Comparison of ENCODE assay signal across 20 cellular contexts in genomic region chr11:126839496-126839895, GRCh38.
A peak's percentile ranks its signal among the peaks of the same experiment; 100 is the strongest.
DNase-seq lines count a peak whose midpoint lies in the region; ATAC-seq, FAIRE-seq and TF ChIP-seq lines count a peak whose summit lies in the region.
"Had no signal": no experiment of that assay in that cellular context is flagged by ENCODE, and none has a peak within 500 bp of the region (broad histone marks: within the 10 kb centered on the region; RNA-seq: fewer than 3 reads in every experiment).

No MANE protein-coding gene starts in this region.

- DNase-seq in A673 (ENCODE audit: low spot score) (peak; percentile 25), NCI-H2227 treated with DMSO at 0.1 percent for 48 hours (lab: John Stamatoyannopoulos, UW) (peak; percentile 27), astrocyte (ENCODE audit: low read depth) (peak; percentile 20), midbrain (lab: John Stamatoyannopoulos, UW) (peak; percentile 58), NCI-H82 (lab: John Stamatoyannopoulos, UW) (no peak)
- DNase-seq in activated CD4-positive, CD25-positive, alpha-beta regulatory T cell (lab: John Stamatoyannopoulos, UW), result no peak
- DNase-seq: ACHN; activated CD4-positive, alpha-beta T cell treated with anti-CD3 and anti-CD28 coated beads, Interleukin-2, amount 10 ng/mL, durations not matched to agents 24 days and 14 days; brain microvascular endothelial cell; glutamatergic neuron; KG1; left lung; NCI-H187 treated with DMSO at 0.1 percent for 48 hours; NCI-H446 had no signal

- peaks cover 40% of the 10 kb centered on the region for H3K27me3 ChIP-seq in A673 (replicated peaks; ENCODE audit: insufficient read depth, low read depth, low read length, poor library complexity)
- no peaks in the 10 kb centered on the region for H3K27me3 ChIP-seq in astrocyte (ENCODE audit: insufficient read depth, low read length)
- H3K27me3 ChIP-seq: brain microvascular endothelial cell, left lung, neutrophil had no signal

- no peaks in the 10 kb centered on the region for H3K9me3 Mint-ChIP-seq in astrocyte (ENCODE audit: unreplicated experiment)
- H3K9me3 Mint-ChIP-seq: activated CD4-positive, alpha-beta T cell treated with anti-CD3 and anti-CD28 coated beads, Interleukin-2, amount 10 ng/mL, durations not matched to agents 24 days and 14 days; activated T-helper 17 cell treated with anti-CD3 and anti-CD28 coated beads, Interleukin-2, amount 50 U/mL, for 72 hours had no signal

- intact Hi-C loops in A673 (cut with micrococcal nuclease; ENCODE audit: unreplicated experiment), result no loop called here

- POLR2A ChIA-PET in A673 (lab: Charles Lee; ENCODE audit: low non-redundant PET), result no interaction called here

- CTCF ChIA-PET in A673 (lab: Charles Lee), result no interaction called here

- H3K9me3 ChIP-seq in A673 (ENCODE audit: low read depth, low read length, poor library complexity, severe bottlenecking), result no peaks in the 10 kb centered on the region
- no peaks in the 10 kb centered on the region for H3K9me3 ChIP-seq in astrocyte (ENCODE audit: insufficient read depth, low read depth, low read length)
- H3K9me3 ChIP-seq: left lung, neutrophil had no signal

- H3K27me3 Mint-ChIP-seq in astrocyte (ENCODE audit: low read depth, unreplicated experiment), result no peaks in the 10 kb centered on the region
- H3K27me3 Mint-ChIP-seq: activated CD4-positive, alpha-beta T cell treated with anti-CD3 and anti-CD28 coated beads, Interleukin-2, amount 10 ng/mL, durations not matched to agents 24 days and 14 days had no signal

- ATAC-seq in HG02970 (IDR thresholded peaks at IDR 0.05; ENCODE audit: low FRiP score, unreplicated experiment), result no peak
- ATAC-seq in HG03159 (IDR thresholded peaks at IDR 0.05; ENCODE audit: unreplicated experiment), result no peak
- ATAC-seq: activated T-helper 17 cell treated with anti-CD3 and anti-CD28 coated beads, Interleukin-2, amount 50 U/mL, for 72 hours had no signal

- H3K36me3 Mint-ChIP-seq in astrocyte (ENCODE audit: low read depth, unreplicated experiment), result peaks cover 3% of the 10 kb centered on the region

- no peak overlapping the region for H3K9ac ChIP-seq in astrocyte (ENCODE audit: low read length)

- FAIRE-seq in astrocyte (lab: Jason Lieb, UNC), result no peak
- FAIRE-seq: TTC549 had no signal

- no peak overlapping the region for H3K4me3 Mint-ChIP-seq in astrocyte (ENCODE audit: unreplicated experiment)
- H3K4me3 Mint-ChIP-seq: activated CD4-positive, alpha-beta T cell treated with anti-CD3 and anti-CD28 coated beads, Interleukin-2, amount 10 ng/mL, durations not matched to agents 24 days and 14 days; activated T-helper 17 cell treated with anti-CD3 and anti-CD28 coated beads, Interleukin-2, amount 50 U/mL, for 72 hours had no signal

- no peak for TF ChIP-seq CTCF in A673 (conservative IDR thresholded peaks at IDR 0.05; ENCODE audit: low read depth, low read length)
- TF ChIP-seq CTCF in astrocyte (IDR thresholded peaks at IDR 0.05; ENCODE audit: insufficient read depth, low read depth, low read length), result no peak

- no peak overlapping the region for H3K27ac ChIP-seq in A673 (ENCODE audit: low read depth, low read length, poor library complexity, severe bottlenecking)
- no peak overlapping the region for H3K27ac ChIP-seq in astrocyte (ENCODE audit: low read depth, low read length)
- H3K27ac ChIP-seq: brain microvascular endothelial cell, left lung, neutrophil, RWPE1 had no signal

- H3K36me3 ChIP-seq in A673 (ENCODE audit: insufficient read depth, low read length, poor library complexity, severe bottlenecking) (no peaks in the 10 kb centered on the region), astrocyte (ENCODE audit: insufficient read depth, low read length) (no peaks in the 10 kb centered on the region)
- H3K36me3 ChIP-seq: brain microvascular endothelial cell, left lung, neutrophil had no signal

- H3K4me1 Mint-ChIP-seq in astrocyte (ENCODE audit: low read depth, unreplicated experiment), result peaks cover 36% of the 10 kb centered on the region
- H3K4me1 Mint-ChIP-seq: activated CD4-positive, alpha-beta T cell treated with anti-CD3 and anti-CD28 coated beads, Interleukin-2, amount 10 ng/mL, durations not matched to agents 24 days and 14 days; activated T-helper 17 cell treated with anti-CD3 and anti-CD28 coated beads, Interleukin-2, amount 50 U/mL, for 72 hours had no signal

- H2AFZ ChIP-seq in astrocyte (ENCODE audit: low read depth, low read length), result no peak overlapping the region

- no peaks in the 10 kb centered on the region for H3K4me1 ChIP-seq in A673 (ENCODE audit: insufficient read depth, low read length, poor library complexity, severe bottlenecking)
- peaks cover 8% of the 10 kb centered on the region for H3K4me1 ChIP-seq in astrocyte (ENCODE audit: insufficient read depth, low read length)

- no peak overlapping the region for H3K4me2 ChIP-seq in astrocyte (ENCODE audit: low read length)

- no peaks in the 10 kb centered on the region for H4K20me1 ChIP-seq in astrocyte (ENCODE audit: insufficient read depth, low read length)

- BruUV-seq in A673 (replicated peaks; lab: Mats Ljungman, UMichigan), result no TSS peak

- H3K79me2 ChIP-seq in astrocyte (ENCODE audit: insufficient read depth, low read length), result no peaks in the 10 kb centered on the region

- H3K27ac Mint-ChIP-seq in astrocyte (ENCODE audit: unreplicated experiment), result no peak overlapping the region
- H3K27ac Mint-ChIP-seq: activated CD4-positive, alpha-beta T cell treated with anti-CD3 and anti-CD28 coated beads, Interleukin-2, amount 10 ng/mL, durations not matched to agents 24 days and 14 days; activated T-helper 17 cell treated with anti-CD3 and anti-CD28 coated beads, Interleukin-2, amount 50 U/mL, for 72 hours had no signal

- H3K4me3 ChIP-seq in A673 (ENCODE audit: low read depth, low read length, poor library complexity, severe bottlenecking) (no peak overlapping the region), astrocyte (ENCODE audit: insufficient read depth, low read depth, low read length) (no peak overlapping the region)
- H3K4me3 ChIP-seq: left lung had no signal

Comparison
In these comparisons a context has a peak if more than half of its experiments do, and no peak if none do; other contexts are left out.
1. DNase-seq: peak in A673 (single experiment), NCI-H2227 treated with DMSO at 0.1 percent for 48 hours (single experiment), astrocyte (single experiment) and midbrain (single experiment); none in activated CD4-positive, CD25-positive, alpha-beta regulatory T cell (0 of 4) and NCI-H82 (single experiment).